In the genomic region with DNA sequence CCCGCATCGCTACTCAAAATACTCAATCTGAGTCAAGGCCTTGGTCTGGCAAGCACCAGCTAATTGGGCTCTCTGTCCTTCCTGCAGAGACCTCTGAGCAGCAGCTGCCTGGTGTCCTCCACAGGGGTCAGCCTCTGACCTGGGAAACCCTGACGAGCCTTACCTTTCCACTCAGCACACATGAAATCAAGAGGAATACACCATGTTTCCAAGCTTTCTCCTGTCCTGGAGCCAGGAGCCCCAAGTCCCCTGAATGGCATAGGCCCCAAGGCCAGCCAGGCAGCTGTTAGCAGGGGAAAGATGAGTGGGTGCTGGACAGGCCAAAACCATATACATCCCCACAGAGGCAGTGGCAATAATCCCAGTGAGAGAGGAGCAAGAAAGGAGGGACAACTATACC, we compare ENCODE assay signal across 32 cellular contexts. TPM values are rescaled to one million over a fixed set of nuclear protein-coding genes. Genes with fewer than 3 reads are reported as not detected.
"Had no signal": no experiment of that assay in that cellular context is flagged by ENCODE, and none has a peak within 500 bp of the region (broad histone marks: within the 10 kb centered on the region; RNA-seq: fewer than 3 reads in every experiment).

No MANE protein-coding gene starts in this region.

- H3K36me3 ChIP-seq: esophagus muscularis mucosa, gastroesophageal sphincter, heart left ventricle, neutrophil, prostate gland, spleen, thyroid gland had no signal

- ATAC-seq: foreskin keratinocyte; gastroesophageal sphincter; heart left ventricle; left lobe of liver; naive thymus-derived CD4-positive, alpha-beta T cell; right cardiac atrium; stimulated activated naive CD8-positive, alpha-beta T cell treated with anti-CD3 and anti-CD28 coated beads, Interleukin-15, amount 100 ng/mL, for 72 hours had no signal

- H3K9me3 Mint-ChIP-seq: memory B cell, neural crest cell had no signal

- H3K79me2 ChIP-seq: hepatocyte had no signal

- H3K27me3 ChIP-seq: foreskin keratinocyte, heart left ventricle, hepatocyte, thyroid gland had no signal

- H3K36me3 Mint-ChIP-seq: memory B cell; naive thymus-derived CD4-positive, alpha-beta T cell had no signal

- H3K27ac Mint-ChIP-seq: memory B cell; stimulated activated naive CD8-positive, alpha-beta T cell treated with anti-CD3 and anti-CD28 coated beads, Interleukin-15, amount 100 ng/mL, for 72 hours had no signal

- DNase-seq: dermis blood vessel endothelial cell; effector memory CD4-positive, alpha-beta T cell; heart left ventricle; kidney; midbrain; naive thymus-derived CD4-positive, alpha-beta T cell; right cardiac atrium; spleen; stimulated activated naive CD4-positive, alpha-beta T cell; stimulated activated naive CD8-positive, alpha-beta T cell treated with anti-CD3 and anti-CD28 coated beads, Interleukin-15, amount 100 ng/mL, for 72 hours; thyroid gland; trophoblast cell had no signal

- H3K9me3 ChIP-seq: neutrophil, prostate gland, thyroid gland had no signal

- H3K4me1 ChIP-seq: esophagus muscularis mucosa, foreskin keratinocyte, gastroesophageal sphincter, heart left ventricle, spleen, thyroid gland had no signal

- H3K4me3 Mint-ChIP-seq: memory B cell; naive thymus-derived CD4-positive, alpha-beta T cell; neural crest cell; stimulated activated naive CD8-positive, alpha-beta T cell treated with anti-CD3 and anti-CD28 coated beads, Interleukin-15, amount 100 ng/mL, for 72 hours had no signal

- H3K4me2 ChIP-seq: hepatocyte had no signal

- H3K4me1 Mint-ChIP-seq: memory B cell; stimulated activated naive CD8-positive, alpha-beta T cell treated with anti-CD3 and anti-CD28 coated beads, Interleukin-15, amount 100 ng/mL, for 72 hours had no signal

- H3K27me3 Mint-ChIP-seq: memory B cell; stimulated activated naive CD8-positive, alpha-beta T cell treated with anti-CD3 and anti-CD28 coated beads, Interleukin-15, amount 100 ng/mL, for 72 hours had no signal

- H3K27ac ChIP-seq: coronary artery, esophagus muscularis mucosa, foreskin keratinocyte, gastroesophageal sphincter, heart left ventricle, hepatocyte, neutrophil, prostate gland, skin epidermis, spleen, thyroid gland had no signal

- H3K4me3 ChIP-seq: coronary artery, esophagus muscularis mucosa, gastroesophageal sphincter, heart left ventricle, hepatocyte, lung, prostate gland, skin epidermis, spleen, thyroid gland had no signal

RNA-seq across cellular contexts. Expression of a gene that starts 27.2 kb away (rescaled TPM):
- total RNA-seq: endothelial cell of umbilical vein; epithelial cell of proximal tubule; fibroblast of lung; foreskin keratinocyte; gastroesophageal sphincter; hepatocyte; left lobe of liver; naive thymus-derived CD4-positive, alpha-beta T cell; neural crest cell; temporal lobe had no signal
- polyA plus RNA-seq: fibroblast of lung, foreskin keratinocyte had no signal

RNA-seq across cellular contexts. Expression of a gene that starts 41.6 kb away (rescaled TPM):
- total RNA-seq: dermis blood vessel endothelial cell; endothelial cell of umbilical vein; epithelial cell of proximal tubule; esophagus muscularis mucosa; fibroblast of lung; foreskin keratinocyte; gastroesophageal sphincter; heart left ventricle; hepatocyte; kidney; left lobe of liver; liver; lung; mucosa of gallbladder; naive thymus-derived CD4-positive, alpha-beta T cell; neural crest cell; omental fat pad; prostate gland; right cardiac atrium; spleen; temporal lobe; thyroid gland; urinary bladder had no signal
- polyA plus RNA-seq: endothelial cell of umbilical vein; fibroblast of lung; foreskin keratinocyte; heart left ventricle; hepatocyte; liver; lung; naive thymus-derived CD4-positive, alpha-beta T cell; right cardiac atrium; spleen; urinary bladder had no signal

RNA-seq across cellular contexts. Expression of a gene that starts 56.7 kb away (rescaled TPM):
- total RNA-seq: dermis blood vessel endothelial cell; endothelial cell of umbilical vein; epithelial cell of proximal tubule; esophagus muscularis mucosa; fibroblast of lung; foreskin keratinocyte; gastroesophageal sphincter; heart left ventricle; hepatocyte; kidney; left lobe of liver; liver; lung; mucosa of gallbladder; naive thymus-derived CD4-positive, alpha-beta T cell; neural crest cell; omental fat pad; prostate gland; right cardiac atrium; spleen; temporal lobe; urinary bladder had no signal
- polyA plus RNA-seq: endothelial cell of umbilical vein; fibroblast of lung; foreskin keratinocyte; heart left ventricle; hepatocyte; liver; lung; naive thymus-derived CD4-positive, alpha-beta T cell; right cardiac atrium; spleen; urinary bladder had no signal
